ENCODE assay signal across 21 cellular contexts in the genomic region with DNA sequence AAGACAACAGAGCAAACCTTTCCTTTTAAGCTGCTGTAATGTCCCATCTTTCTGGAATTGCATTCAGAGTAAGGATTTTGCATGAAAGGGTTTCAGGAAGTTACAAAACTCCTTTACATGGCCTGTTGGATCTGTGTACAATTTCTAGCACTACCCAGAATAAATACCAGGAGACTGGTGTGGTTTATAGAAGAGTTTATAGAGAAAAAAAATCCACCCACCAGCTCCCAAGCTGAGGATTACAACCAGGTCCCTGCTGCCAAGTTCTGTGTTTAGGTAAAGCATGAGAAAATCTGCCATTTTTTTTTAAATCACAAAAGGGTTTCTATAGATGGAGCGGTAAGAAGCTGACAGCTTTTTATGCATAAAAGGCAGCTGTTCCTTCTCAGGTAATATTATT.
DNase-seq lines count a peak whose midpoint lies in the region; ATAC-seq and TF ChIP-seq lines count a peak whose summit lies in the region.
"Had no signal": no experiment of that assay in that cellular context is flagged by ENCODE, and none has a peak within 500 bp of the region (broad histone marks: within the 10 kb centered on the region; RNA-seq: fewer than 3 reads in every experiment).

No MANE protein-coding gene starts in this region.

- H3K9me3 ChIP-seq in A673 (ENCODE audit: low read depth, low read length, poor library complexity, severe bottlenecking), result peaks cover 8% of the 10 kb centered on the region
- peaks cover 0 to 4% (median 0%) of the 10 kb centered on the region in 4 donors for H3K9me3 ChIP-seq in stomach
- H3K9me3 ChIP-seq: Caco-2 had no signal

- H3K36me3 ChIP-seq in A673 (ENCODE audit: insufficient read depth, low read length, poor library complexity, severe bottlenecking) (no peaks in the 10 kb centered on the region), stomach (no peaks in the 10 kb centered on the region)

- no peak for ATAC-seq in HG02759 (IDR thresholded peaks at IDR 0.05; ENCODE audit: unreplicated experiment)
- ATAC-seq: naive thymus-derived CD8-positive, alpha-beta T cell; Panc1; T-cell had no signal

- no peak for TF ChIP-seq EP300 in stomach (IDR thresholded peaks at IDR 0.05)

- POLR2A ChIA-PET in A673 (lab: Charles Lee; ENCODE audit: low non-redundant PET), result no interaction called here

- no peak for TF ChIP-seq CTCF in A673 (conservative IDR thresholded peaks at IDR 0.05; ENCODE audit: low read depth, low read length)
- no peak for TF ChIP-seq CTCF in stomach (IDR thresholded peaks at IDR 0.05)

- H3K27me3 ChIP-seq in A673 (replicated peaks; ENCODE audit: insufficient read depth, low read depth, low read length, poor library complexity) (no peaks in the 10 kb centered on the region), stomach (no peaks in the 10 kb centered on the region)

- intact Hi-C loops in A673 (cut with micrococcal nuclease; ENCODE audit: unreplicated experiment), result no loop called here
- intact Hi-C loops in stomach (cut with DNase I; ENCODE audit: low total_unique reads), result no loop called here

- CTCF ChIA-PET in A673 (lab: Charles Lee), result no interaction called here

- H3K4me3 ChIP-seq in A673 (ENCODE audit: low read depth, low read length, poor library complexity, severe bottlenecking) (no peak overlapping the region), stomach (no peak overlapping the region)

- TF ChIP-seq POLR2A in stomach (IDR thresholded peaks at IDR 0.05), result no peak

- DNase-seq in A673 (ENCODE audit: low spot score) (no peak), inferior parietal cortex (ENCODE audit: extremely low spot score) (peak; percentile 56), stomach (no peak), cerebellar nuclear complex (lab: John Stamatoyannopoulos, UW) (no peak), NCI-H146 treated with DMSO at 0.1 percent for 48 hours (lab: John Stamatoyannopoulos, UW; ENCODE audit: unreplicated experiment) (no peak), amniotic stem cell (lab: John Stamatoyannopoulos, UW) (no peak)
- DNase-seq: ACHN; activated CD4-positive, alpha-beta T cell treated with anti-CD3 and anti-CD28 coated beads for 1 hour; activated effector memory CD4-positive, alpha-beta T cell treated with anti-CD3 and anti-CD28 coated beads, Interleukin-2, amount 50 U/mL, for 16 hours; activated naive CD8-positive, alpha-beta T cell treated with anti-CD3 and anti-CD28 coated beads, Interleukin-2, amount 10 ng/mL, durations not matched to agents 7 days and 5 days; Caco-2; DMS79 treated with DMSO at 0.1 percent for 48 hours; endodermal cell; MM.1S; naive thymus-derived CD8-positive, alpha-beta T cell; NCI-H1417; NCI-H524; T-cell had no signal

- H3K27ac ChIP-seq in A673 (ENCODE audit: low read depth, low read length, poor library complexity, severe bottlenecking), result peak overlapping the region; percentile 60
- H3K27ac ChIP-seq in angular gyrus (ENCODE audit: low read depth, low read length), result peak overlapping the region; percentile 95
- peak overlapping the region in 3 of 5 donors; percentile 59 to 74 (median 73) for H3K27ac ChIP-seq in stomach

- BruUV-seq in A673 (replicated peaks; lab: Mats Ljungman, UMichigan), result no TSS peak

- H3K4me1 ChIP-seq in A673 (ENCODE audit: insufficient read depth, low read length, poor library complexity, severe bottlenecking) (peaks cover 22% of the 10 kb centered on the region), stomach (peaks cover 0 to 13% (median 2%) of the 10 kb centered on the region in 4 donors)
- H3K4me1 ChIP-seq: Caco-2 had no signal

- 77 to 88% (median 79%) methylated on average over 1 of the region's 1 CpG for WGBS in stomach, 5 donors
